In the genomic region with DNA sequence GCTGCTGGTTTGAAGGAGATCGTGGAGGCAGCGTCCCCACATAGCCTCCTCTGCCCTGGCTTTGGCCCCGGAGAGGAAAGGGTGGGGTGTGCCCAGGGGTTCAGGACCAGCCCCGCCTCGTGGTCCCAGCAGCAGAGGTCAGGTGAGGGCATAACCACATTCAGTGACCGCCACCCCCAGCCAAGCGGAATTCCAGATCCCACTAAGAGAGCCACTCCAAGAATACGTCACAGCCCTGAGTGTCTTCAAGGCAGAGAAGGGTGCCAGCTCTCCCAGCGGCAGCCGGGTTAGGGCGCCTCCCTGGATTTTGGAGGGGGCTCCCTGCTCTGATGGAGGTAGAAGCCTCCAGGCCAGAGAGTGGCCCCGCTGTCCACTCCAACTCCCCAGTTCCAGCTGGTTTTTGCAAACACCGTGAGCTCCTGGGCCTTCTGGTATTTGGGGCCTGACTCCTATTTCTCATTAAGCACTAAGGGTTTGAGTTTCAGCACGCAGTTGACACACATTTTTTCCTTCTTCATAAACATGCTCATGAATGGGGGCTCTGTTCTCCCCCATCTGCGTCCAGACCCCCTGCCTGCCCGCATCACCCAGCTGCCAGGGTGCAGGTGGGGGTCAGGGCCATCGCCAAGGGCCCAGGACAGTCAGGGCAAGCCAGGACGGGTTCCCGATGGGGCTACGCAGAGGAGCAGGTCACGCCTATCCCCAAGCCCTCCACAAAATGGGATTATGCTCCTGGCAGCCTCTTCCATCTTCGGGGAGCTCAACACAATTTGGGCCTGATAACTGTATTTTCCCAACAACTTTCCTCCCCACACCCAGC, we compare ENCODE assay signal across 1 cellular context.
TF ChIP-seq lines count a peak whose summit lies in the region.

No MANE protein-coding gene starts in this region.

TF ChIP-seq in IMR-90, 13 proteins besides CTCF, POLR2A, EP300 and RAD21 (continued from another document):
- TF ChIP-seq, protein P1, sequence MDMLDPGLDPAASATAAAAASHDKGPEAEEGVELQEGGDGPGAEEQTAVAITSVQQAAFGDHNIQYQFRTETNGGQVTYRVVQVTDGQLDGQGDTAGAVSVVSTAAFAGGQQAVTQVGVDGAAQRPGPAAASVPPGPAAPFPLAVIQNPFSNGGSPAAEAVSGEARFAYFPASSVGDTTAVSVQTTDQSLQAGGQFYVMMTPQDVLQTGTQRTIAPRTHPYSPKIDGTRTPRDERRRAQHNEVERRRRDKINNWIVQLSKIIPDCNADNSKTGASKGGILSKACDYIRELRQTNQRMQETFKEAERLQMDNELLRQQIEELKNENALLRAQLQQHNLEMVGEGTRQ (IDR thresholded peaks at IDR 0.05; ENCODE audit: low read depth, low read length): no peak
- TF ChIP-seq CHD1 (IDR thresholded peaks at IDR 0.05; ENCODE audit: low read depth, low read length) (no peak), FOS (IDR thresholded peaks at IDR 0.05; ENCODE audit: low read depth, low read length) (no peak), BHLHE40 (IDR thresholded peaks at IDR 0.05; ENCODE audit: low read depth, low read length) (no peak), SMC3 (IDR thresholded peaks at IDR 0.05; ENCODE audit: low read depth, low read length) (no peak), MXI1 (IDR thresholded peaks at IDR 0.05; ENCODE audit: borderline replicate concordance, low read depth, low read length) (no peak), RFX5 (IDR thresholded peaks at IDR 0.05; ENCODE audit: low read depth, low read length) (no peak), CEBPB (IDR thresholded peaks at IDR 0.05; ENCODE audit: low read depth, low read length) (no peak)
